In the genomic region with DNA sequence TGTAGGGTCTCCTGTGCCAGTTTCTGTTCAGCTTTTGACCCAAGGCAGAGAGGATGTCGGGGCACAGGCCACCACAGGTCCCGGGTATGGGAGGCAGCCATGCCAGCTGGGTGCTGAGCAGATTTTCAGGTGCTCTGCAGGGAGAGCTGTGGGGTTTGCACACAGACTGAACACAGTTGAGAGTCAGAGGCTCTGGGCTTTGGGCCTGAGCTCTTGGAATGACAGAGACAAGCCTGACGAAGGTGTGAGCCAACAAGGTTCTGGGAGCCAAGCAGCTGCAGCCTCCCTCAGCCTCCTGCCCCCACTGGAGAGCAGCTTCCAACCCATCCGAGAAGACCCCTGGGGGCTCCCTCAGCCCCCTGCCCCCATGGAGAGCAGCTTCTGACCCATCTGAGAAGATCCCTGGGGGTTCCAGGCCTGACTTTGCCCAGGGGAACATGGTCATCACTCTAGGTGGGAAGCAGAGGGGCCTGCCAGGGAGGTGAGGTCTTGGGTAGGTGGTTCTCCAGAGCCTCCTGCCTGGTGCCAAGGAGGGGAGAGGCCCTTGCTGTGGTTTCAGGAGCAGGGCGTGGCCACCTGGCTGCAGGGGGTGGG, we compare ENCODE assay signal across 19 cellular contexts. TPM values are rescaled to one million over a fixed set of nuclear protein-coding genes. Genes with fewer than 3 reads are reported as not detected.
A peak's percentile ranks its signal among the peaks of the same experiment; 100 is the strongest.
DNase-seq lines count a peak whose midpoint lies in the region; ATAC-seq and TF ChIP-seq lines count a peak whose summit lies in the region.
"Had no signal": no experiment of that assay in that cellular context is flagged by ENCODE, and none has a peak within 500 bp of the region (broad histone marks: within the 10 kb centered on the region; RNA-seq: fewer than 3 reads in every experiment).

No MANE protein-coding gene starts in this region.

- H3K27me3 Mint-ChIP-seq in T-helper 17 cell = no peaks in the 10 kb centered on the region
- H3K27me3 Mint-ChIP-seq: stimulated activated naive CD8-positive, alpha-beta T cell treated with anti-CD3 and anti-CD28 coated beads, Interleukin-15, amount 100 ng/mL, for 72 hours had no signal

- WGBS in right cardiac atrium = 57% methylated on average over 5 of the region's 5 CpGs
- WGBS in stomach, 5 donors = 48 to 68% (median 57%) methylated on average over 3 to 5 of the region's 5 CpGs

- DNase-seq in left ventricle myocardium inferior (no peak), right cardiac atrium (no peak), T-helper 17 cell (no peak), fibroblast of pulmonary artery (ENCODE audit: low read depth) (peak; percentile 39), stomach (no peak), MM.1S (no peak), mesenteric fat pad (ENCODE audit: low spot score) (no peak)
- DNase-seq: activated naive CD4-positive, alpha-beta T cell treated with anti-CD3 and anti-CD28 coated beads, Interleukin-2, amount 50 U/mL, for 16 hours; central memory CD4-positive, alpha-beta T cell; foreskin melanocyte; H9; left ventricle myocardium superior; NCI-H187; NCI-H510A treated with DMSO at 0.1 percent for 48 hours; Right ventricle myocardium superior; stimulated activated naive CD8-positive, alpha-beta T cell treated with anti-CD3 and anti-CD28 coated beads, Interleukin-15, amount 100 ng/mL, for 72 hours; T-helper 9 cell had no signal

- TF ChIP-seq POLR2A in stomach (IDR thresholded peaks at IDR 0.05) = no peak

- no peaks in the 10 kb centered on the region for H3K27me3 ChIP-seq in left ventricle myocardium inferior (ENCODE audit: low read depth)
- no peaks in the 10 kb centered on the region for H3K27me3 ChIP-seq in right cardiac atrium (ENCODE audit: control insufficient read depth, insufficient read depth)
- no peaks in the 10 kb centered on the region for H3K27me3 ChIP-seq in stomach
- no peaks in the 10 kb centered on the region for H3K27me3 ChIP-seq in MM.1S (replicated peaks; ENCODE audit: insufficient read depth, low read length)
- H3K27me3 ChIP-seq: vagina had no signal

- TF ChIP-seq EP300 in stomach (IDR thresholded peaks at IDR 0.05) = no peak

- H2AFZ ChIP-seq in MM.1S (ENCODE audit: low read length) = no peak overlapping the region

- H3K9ac ChIP-seq in MM.1S (ENCODE audit: low read length) = no peak overlapping the region

- no peaks in the 10 kb centered on the region for H4K20me1 ChIP-seq in MM.1S (ENCODE audit: insufficient read depth, low read length)

- H3K4me1 Mint-ChIP-seq in T-helper 17 cell = peaks cover 49% of the 10 kb centered on the region

- H3K4me2 ChIP-seq in MM.1S (ENCODE audit: low read depth, low read length) = no peak overlapping the region

- H3K4me3 ChIP-seq in left ventricle myocardium inferior = no peak overlapping the region
- H3K4me3 ChIP-seq in right cardiac atrium (ENCODE audit: low read length) = no peak overlapping the region
- no peak overlapping the region for H3K4me3 ChIP-seq in fibroblast of pulmonary artery (replicated peaks; ENCODE audit: low read depth, low read length)
- no peak overlapping the region for H3K4me3 ChIP-seq in stomach
- H3K4me3 ChIP-seq in MM.1S (ENCODE audit: low read length) = no peak overlapping the region
- H3K4me3 ChIP-seq: vagina had no signal

- peak overlapping the region; percentile 72 for H3K27ac Mint-ChIP-seq in T-helper 17 cell
- H3K27ac Mint-ChIP-seq: H9; stimulated activated naive CD8-positive, alpha-beta T cell treated with anti-CD3 and anti-CD28 coated beads, Interleukin-15, amount 100 ng/mL, for 72 hours had no signal

- H3K4me1 ChIP-seq in left ventricle myocardium inferior (peaks cover 96% of the 10 kb centered on the region), right cardiac atrium (ENCODE audit: control insufficient read depth, insufficient read depth, low read length) (peaks cover 39% of the 10 kb centered on the region), stomach (peaks cover 79 to 90% (median 90%) of the 10 kb centered on the region in 4 donors), MM.1S (ENCODE audit: low read length) (no peaks in the 10 kb centered on the region)

- H3K79me2 ChIP-seq in MM.1S (ENCODE audit: low read length) = peaks cover 30% of the 10 kb centered on the region

- H3K36me3 Mint-ChIP-seq in T-helper 17 cell (ENCODE audit: low read depth) = no peaks in the 10 kb centered on the region

- TF ChIP-seq CTCF in left ventricle myocardium inferior (IDR thresholded peaks at IDR 0.05; ENCODE audit: borderline replicate concordance) (no peak), fibroblast of pulmonary artery (IDR thresholded peaks at IDR 0.05; ENCODE audit: low read length, missing control alignments) (no peak), stomach (IDR thresholded peaks at IDR 0.05) (no peak), MM.1S (IDR thresholded peaks at IDR 0.05; ENCODE audit: low read length) (no peak)

- no peaks in the 10 kb centered on the region for H3K9me3 ChIP-seq in left ventricle myocardium inferior (replicated peaks)
- no peaks in the 10 kb centered on the region for H3K9me3 ChIP-seq in right cardiac atrium (ENCODE audit: control insufficient read depth, low read length)
- H3K9me3 ChIP-seq in T-helper 17 cell (ENCODE audit: control insufficient read depth, low read length, poor library complexity, severe bottlenecking) = no peaks in the 10 kb centered on the region
- no peaks in the 10 kb centered on the region for H3K9me3 ChIP-seq in stomach
- no peaks in the 10 kb centered on the region for H3K9me3 ChIP-seq in MM.1S (replicated peaks; ENCODE audit: insufficient read depth, low read length)
- H3K9me3 ChIP-seq: vagina had no signal

- peak overlapping the region; percentile 39 for H3K4me3 Mint-ChIP-seq in T-helper 17 cell
- H3K4me3 Mint-ChIP-seq: H9; stimulated activated naive CD8-positive, alpha-beta T cell treated with anti-CD3 and anti-CD28 coated beads, Interleukin-15, amount 100 ng/mL, for 72 hours had no signal

- H3K27ac ChIP-seq in left ventricle myocardium inferior (replicated peaks) (peak overlapping the region; percentile 91), right cardiac atrium (ENCODE audit: low read length) (no peak overlapping the region), stomach (peak overlapping the region; percentile 19 to 51 (median 29)), MM.1S (ENCODE audit: low read length) (no peak overlapping the region)
- H3K27ac ChIP-seq: vagina had no signal

- H3K36me3 ChIP-seq in left ventricle myocardium inferior (peaks cover 8% of the 10 kb centered on the region), stomach (peaks cover 5 to 9% (median 8%) of the 10 kb centered on the region in 4 donors), MM.1S (replicated peaks; ENCODE audit: insufficient read depth, low read length) (no peaks in the 10 kb centered on the region)

- no peaks in the 10 kb centered on the region for H3F3A ChIP-seq in MM.1S (ENCODE audit: insufficient read depth, low read length)

- intact Hi-C loops in left ventricle myocardium inferior (cut with micrococcal nuclease) (no loop called here), right cardiac atrium (cut with DNase I) (no loop called here), stomach (cut with DNase I; ENCODE audit: low total_unique reads) (no loop called here)

- ATAC-seq in right cardiac atrium (no peak), T-helper 17 cell (no peak), HG03571 (IDR thresholded peaks at IDR 0.05; ENCODE audit: unreplicated experiment) (no peak)
- ATAC-seq: left ventricle myocardium superior; stimulated activated naive CD8-positive, alpha-beta T cell treated with anti-CD3 and anti-CD28 coated beads, Interleukin-15, amount 100 ng/mL, for 72 hours had no signal

- H3K9me2 ChIP-seq in MM.1S (replicated peaks; ENCODE audit: insufficient read depth, low read length) = no peaks in the 10 kb centered on the region

RNA-seq across cellular contexts. Expression of a gene that starts 13.8 kb away (rescaled TPM):
- 66.0 TPM for total RNA-seq in left ventricle myocardium inferior
- total RNA-seq in right cardiac atrium = 10 to 100 TPM; 50.4 to 65.0 (median 54.7) TPM
- 36.4 TPM for polyA plus RNA-seq in right cardiac atrium
- total RNA-seq in T-helper 17 cell = 10 to 100 TPM; 79.3 to 86.3 TPM
- 100 to 1,000 TPM in 1 of 5 donors, 10 to 100 TPM in 2, 1 to 10 TPM in 2; 5.3 to 110 (median 51.1) TPM for total RNA-seq in stomach
- polyA plus RNA-seq in stomach = 10 to 100 TPM; 13.3 to 17.6 (median 13.7) TPM
- 30.5 TPM for total RNA-seq in mesenteric fat pad

Comparison
In these comparisons a context has a peak if more than half of its experiments do, and no peak if none do; other contexts are left out.
1. H3K27ac ChIP-seq: peak in left ventricle myocardium inferior (single experiment) and stomach (5 of 5); none in right cardiac atrium (single experiment) and MM.1S (single experiment).